In the genomic region with DNA sequence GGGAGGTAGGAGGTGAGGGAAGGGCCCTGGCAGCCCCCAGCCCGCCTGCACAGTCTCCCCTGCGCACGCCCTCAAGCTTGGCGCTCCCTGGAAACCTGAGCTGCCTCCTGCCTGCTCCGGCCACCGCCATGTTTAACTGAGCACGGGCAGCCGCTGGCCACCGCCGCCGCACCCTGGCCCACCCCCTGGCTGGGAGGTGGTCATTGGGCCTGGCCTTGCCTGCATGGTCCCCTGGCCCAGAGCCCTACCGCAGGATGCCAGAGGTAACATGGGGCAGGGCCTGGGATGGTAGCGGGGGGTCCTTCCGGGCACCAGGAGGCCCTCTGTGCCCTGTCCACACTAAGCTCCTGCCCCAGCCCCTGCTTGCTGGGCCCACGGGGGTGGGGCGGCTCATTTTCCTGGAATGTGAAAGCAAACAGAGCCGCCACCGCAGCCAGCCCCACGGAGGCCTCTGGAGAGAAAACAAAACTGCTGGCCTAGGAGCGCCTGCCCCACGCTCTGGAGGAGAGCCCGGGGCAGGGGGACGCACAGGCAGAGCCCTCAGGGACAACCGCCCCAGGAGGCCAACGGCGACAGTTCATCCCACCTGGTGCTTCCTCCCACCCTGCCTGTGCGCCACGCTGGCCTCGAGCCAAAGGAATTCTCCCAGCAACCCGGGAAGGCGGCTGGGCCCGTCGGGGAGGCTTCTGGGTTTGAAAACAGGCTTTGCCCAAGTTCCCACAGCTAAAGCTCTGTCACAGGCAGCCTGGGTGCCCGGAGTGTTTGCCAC, we compare ENCODE assay signal across 10 cellular contexts. TPM values are rescaled to one million over a fixed set of nuclear protein-coding genes. Genes with fewer than 3 reads are reported as not detected.
A peak's percentile ranks its signal among the peaks of the same experiment; 100 is the strongest.
DNase-seq lines count a peak whose midpoint lies in the region; ATAC-seq and TF ChIP-seq lines count a peak whose summit lies in the region.
"Had no signal": no experiment of that assay in that cellular context is flagged by ENCODE, and none has a peak within 500 bp of the region (broad histone marks: within the 10 kb centered on the region; RNA-seq: fewer than 3 reads in every experiment).

No MANE protein-coding gene starts in this region.

- in situ Hi-C loops in astrocyte of the spinal cord (cut with HindIII; ENCODE audit: low sequenced_read_pairs) = no loop called here

- H3K27ac ChIP-seq in right lobe of liver = peak overlapping the region; percentile 86 to 96 (median 87)
- H3K27ac ChIP-seq in urinary bladder (ENCODE audit: low read depth) = peak overlapping the region; percentile 94

- H3K4me1 ChIP-seq in right lobe of liver (peaks cover 0 to 50% (median 17%) of the 10 kb centered on the region in 4 donors), urinary bladder (ENCODE audit: insufficient read depth) (peaks cover 6% of the 10 kb centered on the region)

- 11% methylated on average over 10 of the region's 34 CpGs for WGBS in right lobe of liver (ENCODE audit: insufficient coverage, low coverage, low lambda C conversion rate, missing lambda C conversion rate)
- 41% methylated on average over 34 of the region's 34 CpGs for WGBS in urinary bladder

- H3K4me3 ChIP-seq in astrocyte of the spinal cord (ENCODE audit: low read depth, low read length) (no peak overlapping the region), right lobe of liver (peak overlapping the region; percentile 39 to 81 (median 74)), urinary bladder (ENCODE audit: low read depth, low read length) (peak overlapping the region; percentile 16)

- no peaks in the 10 kb centered on the region for H3K27me3 ChIP-seq in right lobe of liver

- ATAC-seq in right lobe of liver = peak; percentile 29 to 50 (median 44)
- ATAC-seq: CD8-positive, alpha-beta T cell had no signal

- DNase-seq in NCI-H748 (lab: John Stamatoyannopoulos, UW; ENCODE audit: unreplicated experiment) (peak; percentile 5), NCI-H748 treated with DMSO at 0.1 percent for 48 hours (lab: John Stamatoyannopoulos, UW) (no peak), astrocyte of the spinal cord (ENCODE audit: low read depth, low spot score) (peak; percentile 93), right lobe of liver (peak; percentile 85 to 92 (median 91)), NAMALWA (ENCODE audit: low spot score) (no peak), SIG-M5 (lab: John Stamatoyannopoulos, UW) (no peak)
- DNase-seq in activated effector memory CD4-positive, alpha-beta T cell treated with anti-CD3 and anti-CD28 coated beads, Interleukin-2, amount 50 U/mL, for 16 hours = no peak
- DNase-seq: stimulated activated CD4-positive, alpha-beta T cell treated with anti-CD3 and anti-CD28 coated beads, Interleukin-12 subunit alpha, Interleukin-12 subunit beta, amount 100 ng/mL, for 4 hours had no signal

- H3K9me3 ChIP-seq in right lobe of liver = no peaks in the 10 kb centered on the region

- TF ChIP-seq CTCF in astrocyte of the spinal cord (IDR thresholded peaks at IDR 0.05; ENCODE audit: low read depth, low read length) (no peak), right lobe of liver (IDR thresholded peaks at IDR 0.05) (peak in 1 of 4 donors; percentile 12)

- TF ChIP-seq POLR2A in right lobe of liver (IDR thresholded peaks at IDR 0.05) = peak; percentile 76

- H3K36me3 ChIP-seq in right lobe of liver = peaks cover 0 to 11% (median 3%) of the 10 kb centered on the region in 4 donors
- H3K36me3 ChIP-seq in urinary bladder (ENCODE audit: insufficient read depth) = no peaks in the 10 kb centered on the region

- intact Hi-C loops in right lobe of liver (cut with DNase I) = loop anchor here in 1 of 2 donors (5.0 kb wide), 1 partner anchor 117 kb away; no protein-coding TSS in a partner anchor

RNA-seq across cellular contexts. Expression of gene NHERF2, which starts 8.9 kb away (rescaled TPM):
- 100 to 1,000 TPM; 129 to 284 (median 186) TPM for total RNA-seq in right lobe of liver
- total RNA-seq in urinary bladder = 25.9 TPM
- polyA plus RNA-seq in urinary bladder = 111 TPM

RNA-seq across cellular contexts. Expression of gene NTHL1, which starts 12.0 kb away (rescaled TPM):
- total RNA-seq in right lobe of liver (100 to 1,000 TPM in 1 of 6 experiments, 10 to 100 TPM in 5; 12.0 to 127 (median 42.6) TPM), urinary bladder (13.7 TPM)
- polyA plus RNA-seq in urinary bladder = 28.5 TPM

RNA-seq across cellular contexts. Expression of gene TSC2, which starts 12.2 kb away (rescaled TPM):
- total RNA-seq in right lobe of liver = 100 to 1,000 TPM in 1 of 6 experiments, 10 to 100 TPM in 5; 25.7 to 124 (median 59.4) TPM
- total RNA-seq in urinary bladder = 50.2 TPM
- 55.9 TPM for polyA plus RNA-seq in urinary bladder

RNA-seq across cellular contexts. Expression of gene NPW, which starts 16.0 kb away (rescaled TPM):
- total RNA-seq in right lobe of liver (10 to 100 TPM in 2 of 6 experiments, 1 to 10 TPM in 4; 2.7 to 12.3 (median 8.2) TPM), urinary bladder (not detected)
- polyA plus RNA-seq in urinary bladder = 0.08 TPM
- total RNA-seq: CD8-positive, alpha-beta T cell had no signal

RNA-seq across cellular contexts. Expression of gene ZNF598, which starts 26.0 kb away (rescaled TPM):
- total RNA-seq in right lobe of liver = 10 to 100 TPM; 21.6 to 46.4 (median 25.0) TPM
- 6.3 TPM for total RNA-seq in urinary bladder
- polyA plus RNA-seq in urinary bladder = 38.4 TPM

Comparison
In these comparisons a context has a peak if more than half of its experiments do, and no peak if none do; other contexts are left out.
1. DNase-seq: peak in NCI-H748 (single experiment), astrocyte of the spinal cord (single experiment) and right lobe of liver (3 of 3); none in NCI-H748 treated with DMSO at 0.1 percent for 48 hours (single experiment), activated effector memory CD4-positive, alpha-beta T cell treated with anti-CD3 and anti-CD28 coated beads, Interleukin-2, amount 50 U/mL, for 16 hours (single experiment), NAMALWA (single experiment) and SIG-M5 (single experiment).